ENCODE assay signal across 8 cellular contexts in the genomic region with DNA sequence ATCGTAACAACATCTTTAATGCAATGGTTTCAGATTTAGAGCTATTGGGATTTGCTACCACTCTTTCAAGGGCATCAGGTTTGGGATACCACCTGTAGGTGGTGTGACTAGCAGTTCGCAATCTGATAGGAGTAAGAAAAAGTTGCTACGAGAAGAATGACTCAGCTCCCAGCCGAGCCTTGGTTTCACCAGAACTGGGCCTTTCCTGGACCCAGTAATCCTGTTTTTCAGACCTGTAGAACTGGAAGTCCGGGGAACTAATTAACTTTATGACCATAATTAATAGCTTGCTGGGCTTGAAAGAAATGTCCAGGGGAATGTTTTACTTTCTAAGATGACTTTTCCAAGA. TPM values are rescaled to one million over a fixed set of nuclear protein-coding genes. Genes with fewer than 3 reads are reported as not detected.
A peak's percentile ranks its signal among the peaks of the same experiment; 100 is the strongest.
DNase-seq lines count a peak whose midpoint lies in the region; ATAC-seq lines count a peak whose summit lies in the region.

No MANE protein-coding gene starts in this region.

- peaks cover 5% of the 10 kb centered on the region for H3K4me1 ChIP-seq in endocrine pancreas (ENCODE audit: control insufficient read depth, insufficient read depth, low read length)
- peaks cover 13% of the 10 kb centered on the region for H3K4me1 ChIP-seq in mesodermal cell (ENCODE audit: control insufficient read depth, insufficient read depth, low read length, poor library complexity, severe bottlenecking)

- peak overlapping the region; percentile 85 for H3K9ac ChIP-seq in endocrine pancreas (ENCODE audit: control insufficient read depth, insufficient read depth, low read length)

- H3K27ac ChIP-seq in mesodermal cell (ENCODE audit: low read depth, low read length, severe bottlenecking) (no peak overlapping the region), substantia nigra (ENCODE audit: low read depth, low read length, poor library complexity, severe bottlenecking) (peak overlapping the region; percentile 84)

- peaks cover 3% of the 10 kb centered on the region for H3K27me3 Mint-ChIP-seq in T-helper 2 cell treated with Interferon-gamma antibody and Interleukin-4, amounts not matched to agents 5 μg/mL and 100 μg/mL, for 36 hours (ENCODE audit: low read depth)

- H3K36me3 ChIP-seq in endocrine pancreas (ENCODE audit: control insufficient read depth, insufficient read depth, low read length) (peaks cover 5% of the 10 kb centered on the region), mesodermal cell (ENCODE audit: control insufficient read depth, insufficient read depth, low read length) (peaks cover 26% of the 10 kb centered on the region)

- H3K36me3 Mint-ChIP-seq in T-helper 2 cell treated with Interferon-gamma antibody and Interleukin-4, amounts not matched to agents 5 μg/mL and 100 μg/mL, for 36 hours (ENCODE audit: low read depth) = peaks cover 21% of the 10 kb centered on the region

- H3K4me3 ChIP-seq in endocrine pancreas (ENCODE audit: control insufficient read depth, insufficient read depth, low read length) (peak overlapping the region; percentile 81), mesodermal cell (ENCODE audit: extremely low read depth, insufficient read depth, low read length, poor library complexity, severe bottlenecking) (peak overlapping the region; percentile 89)

- peak overlapping the region; percentile 93 for H3K4me3 Mint-ChIP-seq in T-helper 2 cell treated with Interferon-gamma antibody and Interleukin-4, amounts not matched to agents 5 μg/mL and 100 μg/mL, for 36 hours

- DNase-seq in activated gamma-delta T cell treated with Interleukin-2 at 50 U/mL for 16 hours (peak; percentile 5), activated gamma-delta T cell (lab: John Stamatoyannopoulos, UW) (no peak), substantia nigra (lab: John Stamatoyannopoulos, UW) (peak in 8 of 49 donors; percentile 8 to 34 (median 12)), NCI-H774 (lab: John Stamatoyannopoulos, UW) (no peak)
- DNase-seq in T-helper 2 cell treated with Interferon-gamma antibody and Interleukin-4, amounts not matched to agents 5 μg/mL and 100 μg/mL, for 36 hours (ENCODE audit: low spot score) = peak; percentile 48

- H3K4me1 Mint-ChIP-seq in T-helper 2 cell treated with Interferon-gamma antibody and Interleukin-4, amounts not matched to agents 5 μg/mL and 100 μg/mL, for 36 hours (ENCODE audit: low read depth) = peaks cover 30% of the 10 kb centered on the region

- WGBS in mesodermal cell (ENCODE audit: insufficient coverage in 2 of 2), 2 experiments = 2 to 7% methylated on average over 3 of the region's 5 CpGs

- H3K27ac Mint-ChIP-seq in T-helper 2 cell treated with Interferon-gamma antibody and Interleukin-4, amounts not matched to agents 5 μg/mL and 100 μg/mL, for 36 hours = peak overlapping the region; percentile 82

- ATAC-seq in HG03439 (IDR thresholded peaks at IDR 0.05; ENCODE audit: unreplicated experiment) = peak; percentile 55

- H3K9me3 ChIP-seq in endocrine pancreas (ENCODE audit: control insufficient read depth, low read length) (no peaks in the 10 kb centered on the region), mesodermal cell (ENCODE audit: control insufficient read depth, low read length) (no peaks in the 10 kb centered on the region)

- H3K27me3 ChIP-seq in endocrine pancreas (ENCODE audit: control insufficient read depth, insufficient read depth, low read length) = no peaks in the 10 kb centered on the region

- H3K9me3 Mint-ChIP-seq in T-helper 2 cell treated with Interferon-gamma antibody and Interleukin-4, amounts not matched to agents 5 μg/mL and 100 μg/mL, for 36 hours = no peaks in the 10 kb centered on the region

RNA-seq across cellular contexts. Expression of gene ABHD4, which starts 0.8 kb away (rescaled TPM):
- 22.8 TPM for polyA plus RNA-seq in mesodermal cell (2013, experiment 1 of 2)
- 20.2 TPM for polyA plus RNA-seq in mesodermal cell (2013, experiment 2 of 2)

RNA-seq across cellular contexts. Expression of gene DAD1, which starts 9.8 kb away (rescaled TPM):
- 318 TPM for polyA plus RNA-seq in mesodermal cell (2013, experiment 1 of 2)
- 281 TPM for polyA plus RNA-seq in mesodermal cell (2013, experiment 2 of 2)

RNA-seq across cellular contexts. Expression of gene OR6J1, which starts 45.3 kb away (rescaled TPM):
- polyA plus RNA-seq in mesodermal cell (2013, experiment 1 of 2) = not detected
- not detected for polyA plus RNA-seq in mesodermal cell (2013, experiment 2 of 2)

Comparison
In these comparisons a context has a peak if more than half of its experiments do, and no peak if none do; other contexts are left out.
1. DNase-seq: peak in activated gamma-delta T cell treated with Interleukin-2 at 50 U/mL for 16 hours (single experiment) and T-helper 2 cell treated with Interferon-gamma antibody and Interleukin-4, amounts not matched to agents 5 μg/mL and 100 μg/mL, for 36 hours (single experiment); none in activated gamma-delta T cell (single experiment) and NCI-H774 (single experiment).